1 cellular context compared by ENCODE assay signal in the genomic region with DNA sequence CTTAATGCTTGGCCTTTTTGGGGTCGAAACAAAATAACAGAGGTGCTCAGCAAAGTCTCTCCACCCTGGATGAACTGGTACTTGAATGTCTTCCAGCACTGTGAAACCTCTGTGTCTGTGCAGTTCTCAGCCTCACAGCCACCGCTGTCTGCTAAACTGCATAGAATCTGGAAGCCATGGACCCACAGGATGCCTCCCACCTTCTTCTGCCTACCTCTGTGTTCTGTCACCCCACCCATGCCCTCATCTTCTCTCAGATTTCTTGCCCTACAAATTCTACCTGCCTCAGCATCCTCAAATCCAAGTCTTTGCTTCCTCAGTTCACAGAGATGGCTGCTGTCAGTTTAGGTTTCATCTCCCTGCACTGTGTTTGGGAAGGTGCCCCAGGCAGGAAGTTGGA.
TF ChIP-seq lines count a peak whose summit lies in the region.

No MANE protein-coding gene starts in this region.

TF ChIP-seq in HCT116, 20 proteins besides CTCF, POLR2A, EP300 and RAD21 (continued from another document):
- TF ChIP-seq, protein P1, sequence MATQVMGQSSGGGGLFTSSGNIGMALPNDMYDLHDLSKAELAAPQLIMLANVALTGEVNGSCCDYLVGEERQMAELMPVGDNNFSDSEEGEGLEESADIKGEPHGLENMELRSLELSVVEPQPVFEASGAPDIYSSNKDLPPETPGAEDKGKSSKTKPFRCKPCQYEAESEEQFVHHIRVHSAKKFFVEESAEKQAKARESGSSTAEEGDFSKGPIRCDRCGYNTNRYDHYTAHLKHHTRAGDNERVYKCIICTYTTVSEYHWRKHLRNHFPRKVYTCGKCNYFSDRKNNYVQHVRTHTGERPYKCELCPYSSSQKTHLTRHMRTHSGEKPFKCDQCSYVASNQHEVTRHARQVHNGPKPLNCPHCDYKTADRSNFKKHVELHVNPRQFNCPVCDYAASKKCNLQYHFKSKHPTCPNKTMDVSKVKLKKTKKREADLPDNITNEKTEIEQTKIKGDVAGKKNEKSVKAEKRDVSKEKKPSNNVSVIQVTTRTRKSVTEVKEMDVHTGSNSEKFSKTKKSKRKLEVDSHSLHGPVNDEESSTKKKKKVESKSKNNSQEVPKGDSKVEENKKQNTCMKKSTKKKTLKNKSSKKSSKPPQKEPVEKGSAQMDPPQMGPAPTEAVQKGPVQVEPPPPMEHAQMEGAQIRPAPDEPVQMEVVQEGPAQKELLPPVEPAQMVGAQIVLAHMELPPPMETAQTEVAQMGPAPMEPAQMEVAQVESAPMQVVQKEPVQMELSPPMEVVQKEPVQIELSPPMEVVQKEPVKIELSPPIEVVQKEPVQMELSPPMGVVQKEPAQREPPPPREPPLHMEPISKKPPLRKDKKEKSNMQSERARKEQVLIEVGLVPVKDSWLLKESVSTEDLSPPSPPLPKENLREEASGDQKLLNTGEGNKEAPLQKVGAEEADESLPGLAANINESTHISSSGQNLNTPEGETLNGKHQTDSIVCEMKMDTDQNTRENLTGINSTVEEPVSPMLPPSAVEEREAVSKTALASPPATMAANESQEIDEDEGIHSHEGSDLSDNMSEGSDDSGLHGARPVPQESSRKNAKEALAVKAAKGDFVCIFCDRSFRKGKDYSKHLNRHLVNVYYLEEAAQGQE (IDR thresholded peaks at IDR 0.05; ENCODE audit: low read depth): no peak
- TF ChIP-seq, protein P2, sequence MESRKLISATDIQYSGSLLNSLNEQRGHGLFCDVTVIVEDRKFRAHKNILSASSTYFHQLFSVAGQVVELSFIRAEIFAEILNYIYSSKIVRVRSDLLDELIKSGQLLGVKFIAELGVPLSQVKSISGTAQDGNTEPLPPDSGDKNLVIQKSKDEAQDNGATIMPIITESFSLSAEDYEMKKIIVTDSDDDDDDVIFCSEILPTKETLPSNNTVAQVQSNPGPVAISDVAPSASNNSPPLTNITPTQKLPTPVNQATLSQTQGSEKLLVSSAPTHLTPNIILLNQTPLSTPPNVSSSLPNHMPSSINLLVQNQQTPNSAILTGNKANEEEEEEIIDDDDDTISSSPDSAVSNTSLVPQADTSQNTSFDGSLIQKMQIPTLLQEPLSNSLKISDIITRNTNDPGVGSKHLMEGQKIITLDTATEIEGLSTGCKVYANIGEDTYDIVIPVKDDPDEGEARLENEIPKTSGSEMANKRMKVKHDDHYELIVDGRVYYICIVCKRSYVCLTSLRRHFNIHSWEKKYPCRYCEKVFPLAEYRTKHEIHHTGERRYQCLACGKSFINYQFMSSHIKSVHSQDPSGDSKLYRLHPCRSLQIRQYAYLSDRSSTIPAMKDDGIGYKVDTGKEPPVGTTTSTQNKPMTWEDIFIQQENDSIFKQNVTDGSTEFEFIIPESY (IDR thresholded peaks at IDR 0.05; ENCODE audit: extremely low read depth, insufficient replicate concordance, low read length): no peak
- TF ChIP-seq EZH2 (IDR thresholded peaks at IDR 0.05) (no peak), FOSL1 (IDR thresholded peaks at IDR 0.05; ENCODE audit: low read depth) (no peak), SRF (IDR thresholded peaks at IDR 0.05; ENCODE audit: low read depth) (no peak), CBX3 (IDR thresholded peaks at IDR 0.05; ENCODE audit: low read depth) (no peak), CEBPB (IDR thresholded peaks at IDR 0.05; ENCODE audit: low read depth) (no peak), ELF1 (IDR thresholded peaks at IDR 0.05; ENCODE audit: borderline replicate concordance, low read depth) (no peak)
- TF ChIP-seq, protein P3, sequence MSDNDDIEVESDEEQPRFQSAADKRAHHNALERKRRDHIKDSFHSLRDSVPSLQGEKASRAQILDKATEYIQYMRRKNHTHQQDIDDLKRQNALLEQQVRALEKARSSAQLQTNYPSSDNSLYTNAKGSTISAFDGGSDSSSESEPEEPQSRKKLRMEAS (IDR thresholded peaks at IDR 0.05): no peak
